In genomic region chr6:11172501-11173337, GRCh38 we compare ENCODE assay signal across 1 cellular context.
TF ChIP-seq lines count a peak whose summit lies in the region.

No MANE protein-coding gene starts in this region.

TF ChIP-seq in HepG2, 621 proteins besides CTCF, POLR2A, EP300 and RAD21 (continued from another document and continues in another):
- TF ChIP-seq, protein P1, sequence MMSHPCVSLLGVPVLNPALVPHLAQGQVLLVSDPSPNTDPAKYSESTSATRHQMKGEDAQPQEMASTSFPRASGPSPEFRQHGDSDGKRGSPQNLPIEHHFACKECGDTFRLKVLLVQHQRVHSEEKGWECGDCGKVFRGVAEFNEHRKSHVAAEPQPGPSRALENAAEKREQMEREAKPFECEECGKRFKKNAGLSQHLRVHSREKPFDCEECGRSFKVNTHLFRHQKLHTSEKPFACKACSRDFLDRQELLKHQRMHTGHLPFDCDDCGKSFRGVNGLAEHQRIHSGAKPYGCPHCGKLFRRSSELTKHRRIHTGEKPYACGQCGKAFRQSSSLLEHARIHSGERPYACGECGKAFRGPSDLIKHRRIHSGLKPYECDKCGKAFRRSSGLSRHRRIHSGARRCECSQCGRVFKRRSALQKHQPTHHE (CRISPR knock-in tag; IDR thresholded peaks at IDR 0.05; ENCODE audit: borderline replicate concordance): no peak
- TF ChIP-seq PHF5A (CRISPR knock-in tag; IDR thresholded peaks at IDR 0.05; ENCODE audit: low read depth, unreplicated experiment) (no peak), ZNF839 (CRISPR knock-in tag; IDR thresholded peaks at IDR 0.05; ENCODE audit: borderline replicate concordance) (no peak), ZNF670 (CRISPR knock-in tag; IDR thresholded peaks at IDR 0.05; ENCODE audit: borderline replicate concordance) (no peak), ZNF256 (CRISPR knock-in tag; conservative IDR thresholded peaks at IDR 0.05) (no peak), REXO4 (CRISPR knock-in tag; IDR thresholded peaks at IDR 0.05; ENCODE audit: borderline replicate concordance) (no peak), NCOA5 (CRISPR knock-in tag; IDR thresholded peaks at IDR 0.05) (no peak), TARDBP (CRISPR knock-in tag; IDR thresholded peaks at IDR 0.05) (0 out of 2 replicates have a peak, but pooled peaks have one; percentile 66), IKZF1 (IDR thresholded peaks at IDR 0.05) (no peak), CEBPG (CRISPR knock-in tag; IDR thresholded peaks at IDR 0.05) (no peak), DNMT1 (CRISPR knock-in tag; IDR thresholded peaks at IDR 0.05) (no peak), ZNF597 (CRISPR knock-in tag; IDR thresholded peaks at IDR 0.05) (no peak), BRCA1 (CRISPR knock-in tag; IDR thresholded peaks at IDR 0.05) (no peak), CHCHD3 (CRISPR knock-in tag; IDR thresholded peaks at IDR 0.05) (no peak), TBX2 (CRISPR knock-in tag; IDR thresholded peaks at IDR 0.05; ENCODE audit: borderline replicate concordance) (no peak), ZNF547 (CRISPR knock-in tag; IDR thresholded peaks at IDR 0.05) (no peak), ATF5 (CRISPR knock-in tag; IDR thresholded peaks at IDR 0.05; ENCODE audit: low read depth) (no peak), ZNF33B (CRISPR knock-in tag; IDR thresholded peaks at IDR 0.05) (no peak), EED (CRISPR knock-in tag; IDR thresholded peaks at IDR 0.05) (no peak; the same call in 1 of the 2 replicates), TOPORS (CRISPR knock-in tag; IDR thresholded peaks at IDR 0.05) (no peak), KLF9 (CRISPR knock-in tag; IDR thresholded peaks at IDR 0.05; ENCODE audit: low read depth) (no peak), ZNF451 (CRISPR knock-in tag; IDR thresholded peaks at IDR 0.05) (no peak), CREBL2 (CRISPR knock-in tag; IDR thresholded peaks at IDR 0.05; ENCODE audit: borderline replicate concordance) (no peak), MYC (CRISPR knock-in tag; IDR thresholded peaks at IDR 0.05; ENCODE audit: borderline replicate concordance) (no peak), SALL2 (CRISPR knock-in tag; IDR thresholded peaks at IDR 0.05) (no peak), FLYWCH1 (CRISPR knock-in tag; IDR thresholded peaks at IDR 0.05) (no peak), ZNF577 (CRISPR knock-in tag; IDR thresholded peaks at IDR 0.05; ENCODE audit: borderline replicate concordance, low read depth) (no peak), TFE3 (CRISPR knock-in tag; IDR thresholded peaks at IDR 0.05) (no peak), ZNF292 (CRISPR knock-in tag; IDR thresholded peaks at IDR 0.05; ENCODE audit: borderline replicate concordance, low read depth) (no peak), SMARCE1 (IDR thresholded peaks at IDR 0.05; ENCODE audit: borderline replicate concordance) (no peak), ARNT2 (CRISPR knock-in tag; IDR thresholded peaks at IDR 0.05; ENCODE audit: low read depth) (no peak), ZNF775 (CRISPR knock-in tag; IDR thresholded peaks at IDR 0.05; ENCODE audit: borderline replicate concordance) (no peak), CENPX (CRISPR knock-in tag; IDR thresholded peaks at IDR 0.05) (no peak), MED8 (CRISPR knock-in tag; IDR thresholded peaks at IDR 0.05; ENCODE audit: insufficient replicate concordance) (no peak), MIER2 (CRISPR knock-in tag; IDR thresholded peaks at IDR 0.05) (no peak), KLF16 (CRISPR knock-in tag; IDR thresholded peaks at IDR 0.05) (peak in 1 of 2 experiments; percentile 60; a peak in 1 of 4 replicates), ZKSCAN8 (CRISPR knock-in tag; IDR thresholded peaks at IDR 0.05; ENCODE audit: borderline replicate concordance) (peak; percentile 26; the same call in 1 of the 2 replicates), ZNF207 (IDR thresholded peaks at IDR 0.05; ENCODE audit: borderline replicate concordance) (no peak), ZNF703 (CRISPR knock-in tag; IDR thresholded peaks at IDR 0.05; ENCODE audit: borderline replicate concordance) (no peak), RORA (CRISPR knock-in tag; IDR thresholded peaks at IDR 0.05) (no peak), TEAD2 (CRISPR knock-in tag; IDR thresholded peaks at IDR 0.05) (no peak), ZSCAN25 (CRISPR knock-in tag; IDR thresholded peaks at IDR 0.05) (no peak), MTF1 (CRISPR knock-in tag; IDR thresholded peaks at IDR 0.05) (no peak), ZNF446 (CRISPR knock-in tag; IDR thresholded peaks at IDR 0.05) (no peak)
- TF ChIP-seq, protein P2, sequence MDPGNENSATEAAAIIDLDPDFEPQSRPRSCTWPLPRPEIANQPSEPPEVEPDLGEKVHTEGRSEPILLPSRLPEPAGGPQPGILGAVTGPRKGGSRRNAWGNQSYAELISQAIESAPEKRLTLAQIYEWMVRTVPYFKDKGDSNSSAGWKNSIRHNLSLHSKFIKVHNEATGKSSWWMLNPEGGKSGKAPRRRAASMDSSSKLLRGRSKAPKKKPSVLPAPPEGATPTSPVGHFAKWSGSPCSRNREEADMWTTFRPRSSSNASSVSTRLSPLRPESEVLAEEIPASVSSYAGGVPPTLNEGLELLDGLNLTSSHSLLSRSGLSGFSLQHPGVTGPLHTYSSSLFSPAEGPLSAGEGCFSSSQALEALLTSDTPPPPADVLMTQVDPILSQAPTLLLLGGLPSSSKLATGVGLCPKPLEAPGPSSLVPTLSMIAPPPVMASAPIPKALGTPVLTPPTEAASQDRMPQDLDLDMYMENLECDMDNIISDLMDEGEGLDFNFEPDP (CRISPR knock-in tag; conservative IDR thresholded peaks at IDR 0.05): no peak
- TF ChIP-seq, protein P3, sequence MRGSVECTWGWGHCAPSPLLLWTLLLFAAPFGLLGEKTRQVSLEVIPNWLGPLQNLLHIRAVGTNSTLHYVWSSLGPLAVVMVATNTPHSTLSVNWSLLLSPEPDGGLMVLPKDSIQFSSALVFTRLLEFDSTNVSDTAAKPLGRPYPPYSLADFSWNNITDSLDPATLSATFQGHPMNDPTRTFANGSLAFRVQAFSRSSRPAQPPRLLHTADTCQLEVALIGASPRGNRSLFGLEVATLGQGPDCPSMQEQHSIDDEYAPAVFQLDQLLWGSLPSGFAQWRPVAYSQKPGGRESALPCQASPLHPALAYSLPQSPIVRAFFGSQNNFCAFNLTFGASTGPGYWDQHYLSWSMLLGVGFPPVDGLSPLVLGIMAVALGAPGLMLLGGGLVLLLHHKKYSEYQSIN (CRISPR knock-in tag; IDR thresholded peaks at IDR 0.05; ENCODE audit: borderline replicate concordance): no peak
- TF ChIP-seq, protein P4, sequence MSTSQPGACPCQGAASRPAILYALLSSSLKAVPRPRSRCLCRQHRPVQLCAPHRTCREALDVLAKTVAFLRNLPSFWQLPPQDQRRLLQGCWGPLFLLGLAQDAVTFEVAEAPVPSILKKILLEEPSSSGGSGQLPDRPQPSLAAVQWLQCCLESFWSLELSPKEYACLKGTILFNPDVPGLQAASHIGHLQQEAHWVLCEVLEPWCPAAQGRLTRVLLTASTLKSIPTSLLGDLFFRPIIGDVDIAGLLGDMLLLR (CRISPR knock-in tag; IDR thresholded peaks at IDR 0.05): no peak
- TF ChIP-seq, protein P5, sequence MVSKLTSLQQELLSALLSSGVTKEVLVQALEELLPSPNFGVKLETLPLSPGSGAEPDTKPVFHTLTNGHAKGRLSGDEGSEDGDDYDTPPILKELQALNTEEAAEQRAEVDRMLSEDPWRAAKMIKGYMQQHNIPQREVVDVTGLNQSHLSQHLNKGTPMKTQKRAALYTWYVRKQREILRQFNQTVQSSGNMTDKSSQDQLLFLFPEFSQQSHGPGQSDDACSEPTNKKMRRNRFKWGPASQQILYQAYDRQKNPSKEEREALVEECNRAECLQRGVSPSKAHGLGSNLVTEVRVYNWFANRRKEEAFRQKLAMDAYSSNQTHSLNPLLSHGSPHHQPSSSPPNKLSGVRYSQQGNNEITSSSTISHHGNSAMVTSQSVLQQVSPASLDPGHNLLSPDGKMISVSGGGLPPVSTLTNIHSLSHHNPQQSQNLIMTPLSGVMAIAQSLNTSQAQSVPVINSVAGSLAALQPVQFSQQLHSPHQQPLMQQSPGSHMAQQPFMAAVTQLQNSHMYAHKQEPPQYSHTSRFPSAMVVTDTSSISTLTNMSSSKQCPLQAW (CRISPR knock-in tag; IDR thresholded peaks at IDR 0.05): peak; percentile 20; the same call in 1 of the 2 replicates
- TF ChIP-seq, protein P6, sequence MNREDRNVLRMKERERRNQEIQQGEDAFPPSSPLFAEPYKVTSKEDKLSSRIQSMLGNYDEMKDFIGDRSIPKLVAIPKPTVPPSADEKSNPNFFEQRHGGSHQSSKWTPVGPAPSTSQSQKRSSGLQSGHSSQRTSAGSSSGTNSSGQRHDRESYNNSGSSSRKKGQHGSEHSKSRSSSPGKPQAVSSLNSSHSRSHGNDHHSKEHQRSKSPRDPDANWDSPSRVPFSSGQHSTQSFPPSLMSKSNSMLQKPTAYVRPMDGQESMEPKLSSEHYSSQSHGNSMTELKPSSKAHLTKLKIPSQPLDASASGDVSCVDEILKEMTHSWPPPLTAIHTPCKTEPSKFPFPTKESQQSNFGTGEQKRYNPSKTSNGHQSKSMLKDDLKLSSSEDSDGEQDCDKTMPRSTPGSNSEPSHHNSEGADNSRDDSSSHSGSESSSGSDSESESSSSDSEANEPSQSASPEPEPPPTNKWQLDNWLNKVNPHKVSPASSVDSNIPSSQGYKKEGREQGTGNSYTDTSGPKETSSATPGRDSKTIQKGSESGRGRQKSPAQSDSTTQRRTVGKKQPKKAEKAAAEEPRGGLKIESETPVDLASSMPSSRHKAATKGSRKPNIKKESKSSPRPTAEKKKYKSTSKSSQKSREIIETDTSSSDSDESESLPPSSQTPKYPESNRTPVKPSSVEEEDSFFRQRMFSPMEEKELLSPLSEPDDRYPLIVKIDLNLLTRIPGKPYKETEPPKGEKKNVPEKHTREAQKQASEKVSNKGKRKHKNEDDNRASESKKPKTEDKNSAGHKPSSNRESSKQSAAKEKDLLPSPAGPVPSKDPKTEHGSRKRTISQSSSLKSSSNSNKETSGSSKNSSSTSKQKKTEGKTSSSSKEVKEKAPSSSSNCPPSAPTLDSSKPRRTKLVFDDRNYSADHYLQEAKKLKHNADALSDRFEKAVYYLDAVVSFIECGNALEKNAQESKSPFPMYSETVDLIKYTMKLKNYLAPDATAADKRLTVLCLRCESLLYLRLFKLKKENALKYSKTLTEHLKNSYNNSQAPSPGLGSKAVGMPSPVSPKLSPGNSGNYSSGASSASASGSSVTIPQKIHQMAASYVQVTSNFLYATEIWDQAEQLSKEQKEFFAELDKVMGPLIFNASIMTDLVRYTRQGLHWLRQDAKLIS (CRISPR knock-in tag; IDR thresholded peaks at IDR 0.05): no peak
- TF ChIP-seq, protein P7, sequence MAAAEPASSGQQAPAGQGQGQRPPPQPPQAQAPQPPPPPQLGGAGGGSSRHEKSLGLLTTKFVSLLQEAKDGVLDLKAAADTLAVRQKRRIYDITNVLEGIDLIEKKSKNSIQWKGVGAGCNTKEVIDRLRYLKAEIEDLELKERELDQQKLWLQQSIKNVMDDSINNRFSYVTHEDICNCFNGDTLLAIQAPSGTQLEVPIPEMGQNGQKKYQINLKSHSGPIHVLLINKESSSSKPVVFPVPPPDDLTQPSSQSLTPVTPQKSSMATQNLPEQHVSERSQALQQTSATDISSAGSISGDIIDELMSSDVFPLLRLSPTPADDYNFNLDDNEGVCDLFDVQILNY (CRISPR knock-in tag; conservative IDR thresholded peaks at IDR 0.05): no peak
- TF ChIP-seq, protein P8, sequence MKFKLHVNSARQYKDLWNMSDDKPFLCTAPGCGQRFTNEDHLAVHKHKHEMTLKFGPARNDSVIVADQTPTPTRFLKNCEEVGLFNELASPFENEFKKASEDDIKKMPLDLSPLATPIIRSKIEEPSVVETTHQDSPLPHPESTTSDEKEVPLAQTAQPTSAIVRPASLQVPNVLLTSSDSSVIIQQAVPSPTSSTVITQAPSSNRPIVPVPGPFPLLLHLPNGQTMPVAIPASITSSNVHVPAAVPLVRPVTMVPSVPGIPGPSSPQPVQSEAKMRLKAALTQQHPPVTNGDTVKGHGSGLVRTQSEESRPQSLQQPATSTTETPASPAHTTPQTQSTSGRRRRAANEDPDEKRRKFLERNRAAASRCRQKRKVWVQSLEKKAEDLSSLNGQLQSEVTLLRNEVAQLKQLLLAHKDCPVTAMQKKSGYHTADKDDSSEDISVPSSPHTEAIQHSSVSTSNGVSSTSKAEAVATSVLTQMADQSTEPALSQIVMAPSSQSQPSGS (CRISPR knock-in tag; IDR thresholded peaks at IDR 0.05): no peak; the same call in 1 of the 2 replicates
- TF ChIP-seq, protein P9, sequence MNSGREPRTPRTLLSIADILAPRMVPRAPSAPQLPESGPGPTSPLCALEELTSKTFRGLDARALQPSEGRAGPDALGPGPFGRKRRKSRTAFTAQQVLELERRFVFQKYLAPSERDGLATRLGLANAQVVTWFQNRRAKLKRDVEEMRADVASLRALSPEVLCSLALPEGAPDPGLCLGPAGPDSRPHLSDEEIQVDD (CRISPR knock-in tag; IDR thresholded peaks at IDR 0.05; ENCODE audit: borderline replicate concordance): no peak
